ENCODE assay signal across 19 cellular contexts in the genomic region with DNA sequence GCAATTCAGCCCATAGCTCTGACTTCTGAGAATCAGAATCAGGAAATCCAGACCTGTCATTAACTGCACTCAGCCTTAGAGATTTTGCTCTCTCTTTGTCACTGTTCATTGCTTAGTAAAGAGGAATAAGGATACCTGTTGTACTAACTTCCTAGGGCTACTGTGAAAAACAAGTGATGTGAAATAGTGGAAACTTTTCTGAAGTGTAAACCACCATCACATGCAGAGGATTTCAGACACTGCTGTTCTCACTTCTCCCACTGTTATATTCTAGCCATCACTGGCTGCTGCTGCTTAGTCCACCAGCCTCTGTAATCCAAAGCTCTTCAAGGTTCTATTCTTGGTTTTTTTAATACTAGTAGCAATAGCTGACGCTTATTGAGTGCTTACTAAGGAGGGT.
"Had no signal": no experiment of that assay in that cellular context is flagged by ENCODE, and none has a peak within 500 bp of the region (broad histone marks: within the 10 kb centered on the region; RNA-seq: fewer than 3 reads in every experiment).

No MANE protein-coding gene starts in this region.

- H3K4me1 ChIP-seq: breast epithelium, foreskin keratinocyte had no signal

- H3K27ac Mint-ChIP-seq: activated naive CD4-positive, alpha-beta T cell treated with anti-CD3 and anti-CD28 coated beads, Interleukin-2, amount 50 U/mL, for 24 hours; natural killer cell had no signal

- H3K27me3 ChIP-seq: ascending aorta, breast epithelium, foreskin keratinocyte, neutrophil, pancreas, upper lobe of right lung had no signal

- DNase-seq: activated CD4-positive, CD25-positive, alpha-beta regulatory T cell treated with anti-CD3 and anti-CD28 coated beads, Interleukin-2, amount 50 U/mL, for 72 hours; activated CD8-positive, alpha-beta memory T cell treated with anti-CD3 and anti-CD28 coated beads for 24 hours; activated CD8-positive, alpha-beta memory T cell treated with anti-CD3 and anti-CD28 coated beads, Interleukin-2, amount 50 U/mL, for 48 hours; activated gamma-delta T cell; foreskin keratinocyte; hypothalamus; natural killer cell; stimulated activated CD4-positive, alpha-beta T cell treated with anti-CD3 and anti-CD28 coated beads, Interleukin-4, amount 100 ng/mL, for 1 hour; upper lobe of right lung had no signal

- H3K9me3 ChIP-seq: ascending aorta, breast epithelium, neutrophil, pancreas, upper lobe of right lung had no signal

- H3K9me3 Mint-ChIP-seq: activated naive CD4-positive, alpha-beta T cell treated with anti-CD3 and anti-CD28 coated beads, Interleukin-2, amount 50 U/mL, for 24 hours; natural killer cell had no signal

- H3K4me3 Mint-ChIP-seq: activated naive CD4-positive, alpha-beta T cell treated with anti-CD3 and anti-CD28 coated beads, Interleukin-2, amount 50 U/mL, for 24 hours; natural killer cell had no signal

- ATAC-seq: foreskin keratinocyte, left lobe of liver, sciatic nerve, upper lobe of right lung had no signal

- H3K36me3 Mint-ChIP-seq: natural killer cell had no signal

- H3K4me3 ChIP-seq: ascending aorta, breast epithelium, coronary artery, lung, pancreas, smooth muscle cell, upper lobe of right lung had no signal

- H3K36me3 ChIP-seq: ascending aorta, breast epithelium, neutrophil, pancreas, upper lobe of right lung had no signal

- H3K4me1 Mint-ChIP-seq: activated naive CD4-positive, alpha-beta T cell treated with anti-CD3 and anti-CD28 coated beads, Interleukin-2, amount 50 U/mL, for 24 hours; natural killer cell had no signal
